ENCODE assay signal across 20 cellular contexts in genomic region chrX:1902901-1903379, GRCh38.
"Had no signal": no experiment of that assay in that cellular context is flagged by ENCODE, and none has a peak within 500 bp of the region (broad histone marks: within the 10 kb centered on the region; RNA-seq: fewer than 3 reads in every experiment).

No MANE protein-coding gene starts in this region.

- H3K27ac Mint-ChIP-seq: activated naive CD8-positive, alpha-beta T cell treated with anti-CD3 and anti-CD28 coated beads for 36 hours; naive thymus-derived CD4-positive, alpha-beta T cell; neural progenitor cell had no signal

- H3K4me3 Mint-ChIP-seq: activated naive CD8-positive, alpha-beta T cell treated with anti-CD3 and anti-CD28 coated beads for 36 hours; naive thymus-derived CD4-positive, alpha-beta T cell; neural progenitor cell had no signal

- H3K27me3 ChIP-seq: body of pancreas, neural progenitor cell, right atrium auricular region, tibial artery had no signal

- ATAC-seq: body of pancreas; gastroesophageal sphincter; heart left ventricle; naive thymus-derived CD4-positive, alpha-beta T cell; stimulated activated naive CD8-positive, alpha-beta T cell treated with anti-CD3 and anti-CD28 coated beads, Interleukin-15, Interleukin-2, amounts not matched to agents 100 U/mL and 50 U/mL, for 24 hours had no signal

- H3K36me3 ChIP-seq: esophagus muscularis mucosa, gastroesophageal sphincter, heart left ventricle, neural progenitor cell, prostate gland, right atrium auricular region, tibial artery had no signal

- H3K4me3 ChIP-seq: body of pancreas, esophagus muscularis mucosa, gastroesophageal sphincter, heart left ventricle, neural progenitor cell, prostate gland, right atrium auricular region, tibial artery had no signal

- H3K36me3 Mint-ChIP-seq: activated naive CD8-positive, alpha-beta T cell treated with anti-CD3 and anti-CD28 coated beads for 36 hours; naive thymus-derived CD4-positive, alpha-beta T cell; neural progenitor cell had no signal

- H3K9ac ChIP-seq: neural progenitor cell had no signal

- H3K27ac ChIP-seq: body of pancreas, esophagus muscularis mucosa, gastroesophageal sphincter, heart left ventricle, neural progenitor cell, prostate gland, right atrium auricular region, tibial artery, VCaP had no signal

- FAIRE-seq: endothelial cell of umbilical vein had no signal

- H3K9me3 ChIP-seq: prostate gland had no signal

- H3K4me2 ChIP-seq: neural progenitor cell had no signal

- DNase-seq: activated CD4-positive, alpha-beta T cell treated with anti-CD3 and anti-CD28 coated beads for 1 hour; activated CD8-positive, alpha-beta memory T cell treated with anti-CD3 and anti-CD28 coated beads for 24 hours; activated naive CD4-positive, alpha-beta T cell; activated naive CD8-positive, alpha-beta T cell treated with anti-CD3 and anti-CD28 coated beads for 36 hours; amygdala; body of pancreas; dermis blood vessel endothelial cell; effector memory CD4-positive, alpha-beta T cell; heart left ventricle; naive thymus-derived CD4-positive, alpha-beta T cell; stimulated activated naive CD8-positive, alpha-beta T cell treated with anti-CD3 and anti-CD28 coated beads, Interleukin-15, Interleukin-2, amounts not matched to agents 100 U/mL and 50 U/mL, for 24 hours; substantia nigra; tibial artery had no signal

- H2AFZ ChIP-seq: neural progenitor cell had no signal

- H3K4me1 Mint-ChIP-seq: activated naive CD8-positive, alpha-beta T cell treated with anti-CD3 and anti-CD28 coated beads for 36 hours; naive thymus-derived CD4-positive, alpha-beta T cell had no signal

- H3K4me1 ChIP-seq: body of pancreas, esophagus muscularis mucosa, gastroesophageal sphincter, heart left ventricle, neural progenitor cell, prostate gland, right atrium auricular region, tibial artery had no signal

- H3K27me3 Mint-ChIP-seq: activated naive CD8-positive, alpha-beta T cell treated with anti-CD3 and anti-CD28 coated beads for 36 hours had no signal

- H3K9me3 Mint-ChIP-seq: activated naive CD8-positive, alpha-beta T cell treated with anti-CD3 and anti-CD28 coated beads for 36 hours had no signal
